In the genomic region with DNA sequence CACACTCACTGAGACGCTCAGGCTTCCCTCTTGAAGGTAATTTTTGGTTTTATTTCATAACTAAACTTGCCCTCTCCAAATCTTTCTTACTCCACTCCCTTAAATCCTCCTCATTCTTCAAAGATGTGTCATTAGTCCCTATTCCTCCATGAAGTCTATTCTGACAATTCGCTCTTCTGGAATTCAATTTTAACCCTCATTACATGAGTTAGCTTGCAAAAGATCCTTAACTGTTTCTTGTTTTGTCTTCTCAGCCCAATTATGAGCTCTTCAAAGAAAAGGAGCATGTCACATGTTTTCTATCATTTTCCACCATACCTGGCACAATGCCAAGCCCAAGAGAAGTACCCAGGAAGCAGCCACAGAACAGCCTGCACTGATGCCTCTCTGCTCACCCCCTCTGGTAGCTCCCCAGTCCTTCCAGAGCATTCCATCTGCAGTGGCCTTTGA, we compare ENCODE assay signal across 10 cellular contexts. TPM values are rescaled to one million over a fixed set of nuclear protein-coding genes. Genes with fewer than 3 reads are reported as not detected.
DNase-seq lines count a peak whose midpoint lies in the region; ATAC-seq, FAIRE-seq and TF ChIP-seq lines count a peak whose summit lies in the region.
"Had no signal": no experiment of that assay in that cellular context is flagged by ENCODE, and none has a peak within 500 bp of the region (broad histone marks: within the 10 kb centered on the region; RNA-seq: fewer than 3 reads in every experiment).

No MANE protein-coding gene starts in this region.

- H3K9ac ChIP-seq in keratinocyte (ENCODE audit: control insufficient read depth, extremely low read depth, insufficient read depth, low read length): no peak overlapping the region

- in situ Hi-C loops in Caki2 (cut with HindIII; ENCODE audit: low pct_unique_long_range_greater_than_20kb, low sequenced_read_pairs): no loop called here

- no peaks in the 10 kb centered on the region for H3K4me1 Mint-ChIP-seq in T-helper 2 cell treated with Interferon-gamma antibody and Interleukin-4, amounts not matched to agents 5 μg/mL and 100 μg/mL, for 36 hours (ENCODE audit: low read depth)
- H3K4me1 Mint-ChIP-seq in activated naive CD8-positive, alpha-beta T cell treated with anti-CD3 and anti-CD28 coated beads for 36 hours: no peaks in the 10 kb centered on the region

- TF ChIP-seq CTCF in keratinocyte (optimal IDR thresholded peaks at IDR 0.05 in 1 of 3, IDR thresholded peaks at IDR 0.05 in 1 of 3, conservative IDR thresholded peaks at IDR 0.05 in 1 of 3; ENCODE audit: extremely low read depth in 1 of 3, insufficient read depth in 2 of 3, low read length in 3 of 3) (no peak), hepatocyte (IDR thresholded peaks at IDR 0.05; ENCODE audit: poor library complexity) (no peak)

- peak; percentile 32 for DNase-seq in Caki2 (ENCODE audit: low read depth)
- DNase-seq in HS-27A (ENCODE audit: low read depth): peak; percentile 77
- peak; percentile 17 to 42 for DNase-seq in SJSA1 (ENCODE audit: low read depth in 1 of 2, low spot score in 2 of 2)
- peak; percentile 73 for DNase-seq in keratinocyte (ENCODE audit: low read depth, low spot score)
- DNase-seq in T-helper 2 cell treated with Interferon-gamma antibody and Interleukin-4, amounts not matched to agents 5 μg/mL and 100 μg/mL, for 36 hours (ENCODE audit: low spot score): no peak
- no peak for DNase-seq in hepatocyte (ENCODE audit: low spot score)
- no peak for DNase-seq in activated naive CD8-positive, alpha-beta T cell treated with anti-CD3 and anti-CD28 coated beads for 36 hours
- DNase-seq: H9 had no signal

- no peak overlapping the region for H3K4me3 Mint-ChIP-seq in T-helper 2 cell treated with Interferon-gamma antibody and Interleukin-4, amounts not matched to agents 5 μg/mL and 100 μg/mL, for 36 hours
- H3K4me3 Mint-ChIP-seq in activated naive CD8-positive, alpha-beta T cell treated with anti-CD3 and anti-CD28 coated beads for 36 hours: no peak overlapping the region
- H3K4me3 Mint-ChIP-seq: H9 had no signal

- 77% methylated on average over 2 of the region's 2 CpGs for WGBS in hepatocyte (ENCODE audit: low lambda C conversion rate, missing lambda C conversion rate)

- H3K27me3 ChIP-seq in SJSA1 (replicated peaks) (no peaks in the 10 kb centered on the region; the same call in none of the 2 replicates), keratinocyte (ENCODE audit: control insufficient read depth, extremely low read depth, insufficient read depth, low read length) (no peaks in the 10 kb centered on the region), hepatocyte (no peaks in the 10 kb centered on the region)
- H3K27me3 ChIP-seq: vagina had no signal

- H3K36me3 Mint-ChIP-seq in T-helper 2 cell treated with Interferon-gamma antibody and Interleukin-4, amounts not matched to agents 5 μg/mL and 100 μg/mL, for 36 hours (ENCODE audit: low read depth): no peaks in the 10 kb centered on the region
- no peaks in the 10 kb centered on the region for H3K36me3 Mint-ChIP-seq in activated naive CD8-positive, alpha-beta T cell treated with anti-CD3 and anti-CD28 coated beads for 36 hours

- no peak for ATAC-seq in GM21786 (IDR thresholded peaks at IDR 0.05; ENCODE audit: unreplicated experiment)

- FAIRE-seq in keratinocyte (lab: Jason Lieb, UNC): peak; percentile 67

- H4K20me1 ChIP-seq in keratinocyte (ENCODE audit: control insufficient read depth, extremely low read depth, insufficient read depth, low read length) (no peaks in the 10 kb centered on the region), hepatocyte (ENCODE audit: insufficient read depth, poor library complexity, severe bottlenecking) (no peaks in the 10 kb centered on the region)

- peaks cover 11% of the 10 kb centered on the region for H3K27me3 Mint-ChIP-seq in T-helper 2 cell treated with Interferon-gamma antibody and Interleukin-4, amounts not matched to agents 5 μg/mL and 100 μg/mL, for 36 hours (ENCODE audit: low read depth)
- H3K27me3 Mint-ChIP-seq in activated naive CD8-positive, alpha-beta T cell treated with anti-CD3 and anti-CD28 coated beads for 36 hours: peaks cover 29% of the 10 kb centered on the region

- no peak overlapping the region for H3K27ac Mint-ChIP-seq in T-helper 2 cell treated with Interferon-gamma antibody and Interleukin-4, amounts not matched to agents 5 μg/mL and 100 μg/mL, for 36 hours
- H3K27ac Mint-ChIP-seq in activated naive CD8-positive, alpha-beta T cell treated with anti-CD3 and anti-CD28 coated beads for 36 hours: no peak overlapping the region

- H3K4me1 ChIP-seq in SJSA1 (replicated peaks) (peaks cover 11% of the 10 kb centered on the region), keratinocyte (ENCODE audit: control insufficient read depth, extremely low read depth, insufficient read depth, low read length) (peaks cover 42% of the 10 kb centered on the region), hepatocyte (ENCODE audit: insufficient read depth) (no peaks in the 10 kb centered on the region)
- H3K4me1 ChIP-seq: vagina had no signal

- H3K4me2 ChIP-seq in keratinocyte (ENCODE audit: control insufficient read depth, extremely low read depth, insufficient read depth, low read depth, low read length) (peak overlapping the region; percentile 69), hepatocyte (no peak overlapping the region)

- peaks cover 5% of the 10 kb centered on the region for H3K9me1 ChIP-seq in keratinocyte (ENCODE audit: control insufficient read depth, extremely low read depth, insufficient read depth, low read length)

- H3K27ac ChIP-seq in SJSA1 (no peak overlapping the region), keratinocyte (ENCODE audit: control insufficient read depth, insufficient read depth, low read length) (peak overlapping the region; percentile 49), hepatocyte (no peak overlapping the region)
- H3K27ac ChIP-seq: vagina had no signal

- H3K4me3 ChIP-seq in SJSA1 (no peak overlapping the region), keratinocyte (ENCODE audit: control insufficient read depth in 2 of 3, extremely low read depth in 1 of 3, insufficient read depth in 2 of 3, low read depth in 1 of 3, low read length in 3 of 3) (peak overlapping the region in 2 of 3 experiments; percentile 1 to 3), hepatocyte (no peak overlapping the region)
- H3K4me3 ChIP-seq: vagina had no signal

- H3K9me3 ChIP-seq in SJSA1 (replicated peaks): no peaks in the 10 kb centered on the region
- no peaks in the 10 kb centered on the region for H3K9me3 ChIP-seq in keratinocyte (ENCODE audit: control insufficient read depth, low read depth, low read length)
- H3K9me3 ChIP-seq in hepatocyte (ENCODE audit: low read depth): no peaks in the 10 kb centered on the region
- H3K9me3 ChIP-seq: vagina had no signal

- no peaks in the 10 kb centered on the region for H3K9me2 ChIP-seq in hepatocyte (replicated peaks; ENCODE audit: insufficient read depth)

- no peaks in the 10 kb centered on the region for H3K36me3 ChIP-seq in SJSA1
- H3K36me3 ChIP-seq in keratinocyte (ENCODE audit: control insufficient read depth in 2 of 2, extremely low read depth in 1 of 2, insufficient read depth in 2 of 2, low read length in 2 of 2): peaks cover 0 to 1% of the 10 kb centered on the region in 2 experiments
- H3K36me3 ChIP-seq in hepatocyte (replicated peaks; ENCODE audit: insufficient read depth, low read depth): no peaks in the 10 kb centered on the region
- H3K36me3 ChIP-seq: vagina had no signal

- no peaks in the 10 kb centered on the region for H3K9me3 Mint-ChIP-seq in T-helper 2 cell treated with Interferon-gamma antibody and Interleukin-4, amounts not matched to agents 5 μg/mL and 100 μg/mL, for 36 hours
- no peaks in the 10 kb centered on the region for H3K9me3 Mint-ChIP-seq in activated naive CD8-positive, alpha-beta T cell treated with anti-CD3 and anti-CD28 coated beads for 36 hours
- H3K9me3 Mint-ChIP-seq: H9 had no signal

- H2AFZ ChIP-seq in keratinocyte (ENCODE audit: control insufficient read depth, low read length) (no peak overlapping the region), hepatocyte (no peak overlapping the region)

- H3K79me2 ChIP-seq in keratinocyte (ENCODE audit: control insufficient read depth, insufficient read depth, low read length) (peaks cover 67% of the 10 kb centered on the region), hepatocyte (no peaks in the 10 kb centered on the region)

- dilution Hi-C loops in keratinocyte (cut with MboI; ENCODE audit: extremely low pct_ligation_motif_present, low sequenced_read_pairs): no loop called here

RNA-seq across cellular contexts. Expression of a gene that starts 13.0 kb away (rescaled TPM):
- 13.5 and 15.5 TPM in 2 replicates for total RNA-seq in Caki2 (2014; rRNA removed; shearing (Covaris generic); ENCODE audit: low replicate concordance)
- total RNA-seq in SJSA1 (2014; rRNA removed; shearing (Covaris generic)): 1.5 and 6.6 TPM in 2 replicates
- polyA plus RNA-seq in keratinocyte (27.2 to 35.5 TPM (median 29.3 TPM) in 3 replicates), hepatocyte (22.4 and 26.1 TPM in 2 replicates)
- polyA plus RNA-seq in keratinocyte (2011; ENCODE audit: low read depth): 9.0 TPM
- polyA plus RNA-seq in keratinocyte (2011; cell fraction: cytosol; rRNA removed): 12.0 and 18.0 TPM in 2 replicates
- 42.4 and 46.6 TPM in 2 replicates for polyA plus RNA-seq in keratinocyte (2011; cell fraction: nucleus; rRNA removed)
- 12.8 and 24.1 TPM in 2 replicates for polyA plus RNA-seq in keratinocyte (2012; ENCODE audit: low replicate concordance)
- polyA minus RNA-seq in keratinocyte: 27.7 to 34.9 TPM (median 29.1 TPM) in 3 replicates
- polyA minus RNA-seq in keratinocyte (2011; cell fraction: cytosol; rRNA and poly(A)+ RNA removed): 17.8 TPM
- 32.6 and 40.7 TPM in 2 replicates for polyA minus RNA-seq in keratinocyte (2011; cell fraction: nucleus; rRNA and poly(A)+ RNA removed)
- total RNA-seq in hepatocyte: 7.3 and 11.6 TPM in 2 replicates
- 10 to 100 TPM in 1 of 2 experiments, 1 to 10 TPM in 1; 10.0 to 10.5 TPM for total RNA-seq in activated naive CD8-positive, alpha-beta T cell treated with anti-CD3 and anti-CD28 coated beads for 36 hours

Comparison
In these comparisons a context has a peak if more than half of its experiments do, and no peak if none do; other contexts are left out.
1. DNase-seq: peak in Caki2 (single experiment), HS-27A (single experiment), SJSA1 (2 of 2) and keratinocyte (single experiment); none in T-helper 2 cell treated with Interferon-gamma antibody and Interleukin-4, amounts not matched to agents 5 μg/mL and 100 μg/mL, for 36 hours (single experiment), hepatocyte (single experiment) and activated naive CD8-positive, alpha-beta T cell treated with anti-CD3 and anti-CD28 coated beads for 36 hours (single experiment).
2. H3K4me3 ChIP-seq: peak in keratinocyte (2 of 3); none in SJSA1 (single experiment) and hepatocyte (single experiment).